ENCODE assay signal across 17 cellular contexts in genomic region chr1:1527092-1527816, GRCh38. TPM values are rescaled to one million over a fixed set of nuclear protein-coding genes. Genes with fewer than 3 reads are reported as not detected.
DNase-seq lines count a peak whose midpoint lies in the region; FAIRE-seq and TF ChIP-seq lines count a peak whose summit lies in the region.
"Had no signal": no experiment of that assay in that cellular context is flagged by ENCODE, and none has a peak within 500 bp of the region (broad histone marks: within the 10 kb centered on the region; RNA-seq: fewer than 3 reads in every experiment).

No MANE protein-coding gene starts in this region.

- no peak overlapping the region for H3K27ac ChIP-seq in suprapubic skin
- H3K27ac ChIP-seq: A549, BLaER1 had no signal

- WGBS in suprapubic skin: 92% methylated on average over 7 of the region's 31 CpGs

- H3K4me1 ChIP-seq in suprapubic skin: no peaks in the 10 kb centered on the region
- H3K4me1 ChIP-seq: A549, Caco-2 had no signal

- DNase-seq in D341Med (ENCODE audit: low spot score) (peak; percentile 20), GM12891 (ENCODE audit: insufficient read length, low spot score) (peak; percentile 19), iPS-NIHi11 (ENCODE audit: low spot score) (peak; percentile 10), anterior cingulate cortex (lab: John Stamatoyannopoulos, UW) (no peak), KG1 (lab: John Stamatoyannopoulos, UW) (no peak), suprapubic skin (ENCODE audit: low spot score in 2 of 2) (no peak)
- DNase-seq: AML-193; Caco-2; CD8-positive, alpha-beta memory T cell; DMS53; GF-D8 had no signal

- TF ChIP-seq EP300 in suprapubic skin (IDR thresholded peaks at IDR 0.05): no peak

- TF ChIP-seq POLR2A in GM12891 (IDR thresholded peaks at IDR 0.05; ENCODE audit: low read depth, low read length) (no peak), suprapubic skin (IDR thresholded peaks at IDR 0.05) (no peak)

- H3K9me3 ChIP-seq in suprapubic skin: peaks cover 4% of the 10 kb centered on the region
- H3K9me3 ChIP-seq: A549, Caco-2 had no signal

- FAIRE-seq in GM12891 (lab: Jason Lieb, UNC): no peak
- FAIRE-seq: A549, GM12878, HepG2, HTR-8/SVneo had no signal

- no peak for TF ChIP-seq CTCF in suprapubic skin (IDR thresholded peaks at IDR 0.05)

- H3K27me3 ChIP-seq in suprapubic skin: no peaks in the 10 kb centered on the region
- H3K27me3 ChIP-seq: BLaER1 had no signal

- H3K4me3 ChIP-seq in suprapubic skin: no peak overlapping the region
- H3K4me3 ChIP-seq: A549, BLaER1, GM12878 had no signal

- H3K36me3 ChIP-seq in suprapubic skin: peaks cover 65% of the 10 kb centered on the region

TF ChIP-seq in GM12891, 5 proteins besides CTCF, POLR2A, EP300 and RAD21:
- no peak for TF ChIP-seq SPI1 (IDR thresholded peaks at IDR 0.05; ENCODE audit: low read depth, low read length)
- no peak for TF ChIP-seq PAX5 (IDR thresholded peaks at IDR 0.05; ENCODE audit: insufficient read depth, low read length, severe bottlenecking)
- TF ChIP-seq POU2F2 (IDR thresholded peaks at IDR 0.05; ENCODE audit: low read depth, low read length): no peak
- TF ChIP-seq TAF1 (IDR thresholded peaks at IDR 0.05; ENCODE audit: low read depth, low read length): no peak

RNA-seq across cellular contexts. Expression of gene TMEM240, which starts 13.2 kb away (rescaled TPM):
- 0.50 TPM for polyA plus RNA-seq in GM12891 (2012; ENCODE audit: low read depth, missing spikeins)
- total RNA-seq in suprapubic skin: 1 to 10 TPM in 3 of 4 donors, not detected in 1; 1.0 to 1.7 (median 1.1) TPM
- total RNA-seq: H4, HepG2 had no signal
- polyA plus RNA-seq: CD8-positive, alpha-beta memory T cell; GM12878 had no signal

RNA-seq across cellular contexts. Expression of gene ATAD3A, which starts 15.3 kb away (rescaled TPM):
- polyA plus RNA-seq in GM12891 (2012; ENCODE audit: low read depth, missing spikeins): 26.8 TPM
- 10 to 100 TPM; 15.0 to 23.2 (median 19.7) TPM for total RNA-seq in suprapubic skin

RNA-seq across cellular contexts. Expression of gene SSU72, which starts 47.4 kb away (rescaled TPM):
- polyA plus RNA-seq in GM12891 (2012; ENCODE audit: low read depth, missing spikeins): 81.8 TPM
- 100 to 1,000 TPM; 102 to 115 (median 109) TPM for total RNA-seq in suprapubic skin

RNA-seq across cellular contexts. Expression of gene ATAD3B, which starts 55.7 kb away (rescaled TPM):
- polyA plus RNA-seq in GM12891 (2012; ENCODE audit: low read depth, missing spikeins): 13.0 TPM
- 10 to 100 TPM; 18.5 to 71.9 (median 23.7) TPM for total RNA-seq in suprapubic skin

Comparison
In these comparisons a context has a peak if more than half of its experiments do, and no peak if none do; other contexts are left out.
1. DNase-seq: peak in D341Med (single experiment), GM12891 (single experiment) and iPS-NIHi11 (single experiment); none in anterior cingulate cortex (0 of 58), KG1 (single experiment) and suprapubic skin (0 of 2).